Comparison of ENCODE assay signal across 10 cellular contexts in the genomic region with DNA sequence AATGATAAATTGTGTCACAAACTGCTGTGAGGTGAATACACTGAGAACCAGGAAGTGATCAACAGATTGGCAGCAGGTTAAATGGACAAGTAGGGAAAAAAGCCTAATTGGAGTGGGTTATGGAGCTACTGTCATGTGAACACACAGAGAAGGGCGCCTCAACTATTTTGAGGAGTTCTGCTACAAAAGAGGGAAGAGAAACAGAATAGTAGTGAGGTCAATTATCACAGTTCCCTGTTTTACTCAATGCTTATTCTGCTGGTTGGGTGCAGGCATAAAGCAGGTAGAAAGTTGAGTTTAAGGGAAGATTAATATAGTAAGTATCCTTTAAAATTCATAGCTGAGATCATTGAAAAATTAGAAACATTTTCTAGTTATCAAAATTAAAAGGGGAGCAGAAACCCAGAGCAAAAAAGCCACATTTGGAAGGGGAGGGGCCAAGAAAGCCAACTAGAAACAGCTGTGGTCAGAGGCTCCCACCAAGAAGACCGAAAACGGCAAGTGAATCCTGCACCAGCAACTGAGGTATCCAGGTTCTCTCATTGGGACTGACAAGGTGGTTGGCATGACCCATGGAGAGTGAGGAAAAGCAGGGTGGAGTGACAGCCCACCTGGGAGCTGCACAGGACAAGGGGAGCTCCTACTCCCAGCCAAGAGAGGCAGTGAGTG.
DNase-seq lines count a peak whose midpoint lies in the region; ATAC-seq and TF ChIP-seq lines count a peak whose summit lies in the region.
"Had no signal": no experiment of that assay in that cellular context is flagged by ENCODE, and none has a peak within 500 bp of the region (broad histone marks: within the 10 kb centered on the region; RNA-seq: fewer than 3 reads in every experiment).

No MANE protein-coding gene starts in this region.

- H3K4me3 ChIP-seq in foreskin fibroblast (ENCODE audit: low read depth in 1 of 2, low read length in 2 of 2), result no peak overlapping the region
- H3K4me3 ChIP-seq: uterus had no signal

- DNase-seq in cerebellar cortex (ENCODE audit: low spot score) (peak; percentile 4), NCI-H2029 treated with DMSO at 0.1 percent for 48 hours (lab: John Stamatoyannopoulos, UW) (no peak), foreskin fibroblast (no peak)
- DNase-seq in stimulated activated CD4-positive, alpha-beta T cell treated with anti-CD3 and anti-CD28 coated beads, Interleukin-2, amount 100 ng/mL, for 48 hours, result no peak
- DNase-seq: COR-L47, uterus had no signal

- ATAC-seq in GM18499 (IDR thresholded peaks at IDR 0.05; ENCODE audit: insufficient read depth, unreplicated experiment) (peak; percentile 59), GM21390 (IDR thresholded peaks at IDR 0.05; ENCODE audit: unreplicated experiment) (peak; percentile 68), HG03135 (IDR thresholded peaks at IDR 0.05; ENCODE audit: unreplicated experiment) (peak; percentile 65), HG02981 (IDR thresholded peaks at IDR 0.05; ENCODE audit: unreplicated experiment) (no peak)

- TF ChIP-seq CTCF in foreskin fibroblast (IDR thresholded peaks at IDR 0.05; ENCODE audit: low read depth, low read length), result no peak
